In the genomic region with DNA sequence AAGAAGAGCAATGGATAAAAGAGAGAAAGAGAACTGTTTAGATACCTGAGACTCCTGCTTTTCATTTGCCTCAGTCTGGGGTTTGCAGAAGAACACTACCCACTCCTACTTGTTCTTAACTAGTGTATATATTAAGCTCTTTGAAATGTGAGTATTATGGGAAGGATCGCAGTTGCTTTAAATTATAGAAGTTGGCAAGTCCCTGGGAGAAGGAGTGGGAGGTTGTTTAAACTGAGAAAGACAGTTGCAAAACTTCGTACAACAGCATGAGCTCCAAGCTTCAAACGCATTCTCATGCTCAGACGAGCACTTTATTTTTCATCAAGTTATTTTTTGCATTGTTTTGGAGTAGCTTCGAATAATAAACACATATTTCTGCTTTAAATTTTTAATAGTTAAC, we compare ENCODE assay signal across 20 cellular contexts.
DNase-seq lines count a peak whose midpoint lies in the region; ATAC-seq and TF ChIP-seq lines count a peak whose summit lies in the region.
"Had no signal": no experiment of that assay in that cellular context is flagged by ENCODE, and none has a peak within 500 bp of the region (broad histone marks: within the 10 kb centered on the region; RNA-seq: fewer than 3 reads in every experiment).

No MANE protein-coding gene starts in this region.

- no peak for TF ChIP-seq POLR2A in ovary (IDR thresholded peaks at IDR 0.05)
- no peak for TF ChIP-seq POLR2A in transverse colon (IDR thresholded peaks at IDR 0.05)

- no peak for TF ChIP-seq EP300 in ovary (IDR thresholded peaks at IDR 0.05)
- no peak for TF ChIP-seq EP300 in transverse colon (IDR thresholded peaks at IDR 0.05; ENCODE audit: low read depth)

- ATAC-seq in SK-N-SH treated with all-trans-retinoic acid at 6 μM for 48 hours = no peak
- ATAC-seq: activated T-cell treated with anti-CD3 and anti-CD28 coated beads, Interleukin-2, amount 50 U/mL, for 72 hours; gastrocnemius medialis; GM12878; right lobe of liver had no signal

- DNase-seq in cardiac fibroblast (ENCODE audit: low read depth in 2 of 2) (peak; percentile 8 to 28), fibroblast of peridontal ligament (ENCODE audit: extremely low read depth) (peak; percentile 86), ovary (no peak), transverse colon (no peak), NCI-H69 (lab: John Stamatoyannopoulos, UW) (no peak)
- no peak for DNase-seq in activated T-helper 1 cell treated with anti-CD3 and anti-CD28 coated beads, Interleukin-12 subunit alpha, Interleukin-12 subunit beta, Interleukin-2, Interleukin-4 antibody, amounts not matched to agents 30 ng/mL and 10 ng/mL and 1 ng/mL, durations not matched to agents 14 hours and 24 hours and 36 hours (ENCODE audit: low spot score)
- DNase-seq: activated CD4-positive, alpha-beta T cell treated with anti-CD3 and anti-CD28 coated beads for 1 hour; activated naive CD4-positive, alpha-beta T cell treated with anti-CD3 and anti-CD28 coated beads, Interleukin-2, amount 50 U/mL, for 16 hours; activated T-cell treated with anti-CD3 and anti-CD28 coated beads, Interleukin-2, amount 50 U/mL, for 72 hours; DMS79; gastrocnemius medialis; MM.1S; NCI-H146; NCI-H2171 treated with DMSO at 0.1 percent for 48 hours; NCI-H526 treated with DMSO at 0.1 percent for 48 hours; right lobe of liver; thyroid gland had no signal

- no peaks in the 10 kb centered on the region for H3K9me3 ChIP-seq in ovary
- H3K9me3 ChIP-seq in transverse colon = no peaks in the 10 kb centered on the region
- H3K9me3 ChIP-seq: gastrocnemius medialis, right lobe of liver, thyroid gland had no signal

- H3K4me3 ChIP-seq in cardiac fibroblast (replicated peaks in 1 of 2; ENCODE audit: low read depth in 2 of 2, low read length in 2 of 2) (no peak overlapping the region), ovary (peak overlapping the region; percentile 24), transverse colon (peak overlapping the region in 3 of 4 donors; percentile 6 to 18 (median 15))
- H3K4me3 ChIP-seq: gastrocnemius medialis, GM12878, right lobe of liver, thyroid gland had no signal

- H3K36me3 ChIP-seq in ovary (no peaks in the 10 kb centered on the region), transverse colon (no peaks in the 10 kb centered on the region)
- H3K36me3 ChIP-seq: gastrocnemius medialis, right lobe of liver, thyroid gland had no signal

- H3K27me3 ChIP-seq in ovary (no peaks in the 10 kb centered on the region), transverse colon (no peaks in the 10 kb centered on the region)
- H3K27me3 ChIP-seq: gastrocnemius medialis, right lobe of liver, thyroid gland had no signal

- H3K4me1 ChIP-seq in ovary (ENCODE audit: insufficient read depth) (peaks cover 15% of the 10 kb centered on the region), transverse colon (no peaks in the 10 kb centered on the region)
- H3K4me1 ChIP-seq: gastrocnemius medialis, right lobe of liver, thyroid gland had no signal

- H3K27me3 Mint-ChIP-seq in activated T-helper 1 cell treated with anti-CD3 and anti-CD28 coated beads, Interleukin-12 subunit alpha, Interleukin-12 subunit beta, Interleukin-2, Interleukin-4 antibody, amounts not matched to agents 30 ng/mL and 10 ng/mL and 1 ng/mL, durations not matched to agents 14 hours and 24 hours and 36 hours (ENCODE audit: insufficient read depth) = peaks cover 8% of the 10 kb centered on the region

- TF ChIP-seq CTCF in cardiac fibroblast (IDR thresholded peaks at IDR 0.05; ENCODE audit: low read depth, low read length) (no peak), ovary (IDR thresholded peaks at IDR 0.05) (no peak), transverse colon (IDR thresholded peaks at IDR 0.05) (no peak)

- H3K36me3 Mint-ChIP-seq in activated T-helper 1 cell treated with anti-CD3 and anti-CD28 coated beads, Interleukin-12 subunit alpha, Interleukin-12 subunit beta, Interleukin-2, Interleukin-4 antibody, amounts not matched to agents 30 ng/mL and 10 ng/mL and 1 ng/mL, durations not matched to agents 14 hours and 24 hours and 36 hours (ENCODE audit: low read depth) = no peaks in the 10 kb centered on the region

- intact Hi-C loops in ovary (cut with DNase I) (no loop called here), transverse colon (cut with DNase I; ENCODE audit: low total_unique reads) (no loop called here)
- intact Hi-C loops in activated T-helper 1 cell treated with anti-CD3 and anti-CD28 coated beads, Interleukin-12 subunit alpha, Interleukin-12 subunit beta, Interleukin-2, Interleukin-4 antibody, amounts not matched to agents 30 ng/mL and 10 ng/mL and 1 ng/mL, durations not matched to agents 14 hours and 24 hours and 36 hours (cut with micrococcal nuclease) = no loop called here

- no peaks in the 10 kb centered on the region for H3K4me1 Mint-ChIP-seq in activated T-helper 1 cell treated with anti-CD3 and anti-CD28 coated beads, Interleukin-12 subunit alpha, Interleukin-12 subunit beta, Interleukin-2, Interleukin-4 antibody, amounts not matched to agents 30 ng/mL and 10 ng/mL and 1 ng/mL, durations not matched to agents 14 hours and 24 hours and 36 hours (ENCODE audit: low read depth)

- no peak overlapping the region for H3K4me3 Mint-ChIP-seq in activated T-helper 1 cell treated with anti-CD3 and anti-CD28 coated beads, Interleukin-12 subunit alpha, Interleukin-12 subunit beta, Interleukin-2, Interleukin-4 antibody, amounts not matched to agents 30 ng/mL and 10 ng/mL and 1 ng/mL, durations not matched to agents 14 hours and 24 hours and 36 hours
- H3K4me3 Mint-ChIP-seq: activated T-cell treated with anti-CD3 and anti-CD28 coated beads, Interleukin-2, amount 50 U/mL, for 72 hours had no signal

- no peak overlapping the region for H3K27ac ChIP-seq in ovary
- peak overlapping the region; percentile 7 to 48 (median 33) for H3K27ac ChIP-seq in transverse colon
- H3K27ac ChIP-seq: gastrocnemius medialis, HL-60, right lobe of liver, thyroid gland had no signal

- in situ Hi-C loops in transverse colon (cut with MboI; ENCODE audit: low pct_ligation_motif_present in 1 of 4, low pct_unique_long_range_greater_than_20kb in 1 of 4, low sequenced_read_pairs in 3 of 4) = no loop called here

- no peaks in the 10 kb centered on the region for H3K9me3 Mint-ChIP-seq in activated T-helper 1 cell treated with anti-CD3 and anti-CD28 coated beads, Interleukin-12 subunit alpha, Interleukin-12 subunit beta, Interleukin-2, Interleukin-4 antibody, amounts not matched to agents 30 ng/mL and 10 ng/mL and 1 ng/mL, durations not matched to agents 14 hours and 24 hours and 36 hours

- H3K27ac Mint-ChIP-seq in activated T-helper 1 cell treated with anti-CD3 and anti-CD28 coated beads, Interleukin-12 subunit alpha, Interleukin-12 subunit beta, Interleukin-2, Interleukin-4 antibody, amounts not matched to agents 30 ng/mL and 10 ng/mL and 1 ng/mL, durations not matched to agents 14 hours and 24 hours and 36 hours = no peak overlapping the region
- H3K27ac Mint-ChIP-seq: activated T-cell treated with anti-CD3 and anti-CD28 coated beads, Interleukin-2, amount 50 U/mL, for 72 hours had no signal

- 3 to 13% (median 7%) methylated on average over 5 of the region's 5 CpGs for WGBS in ovary, 3 donors
- 53 to 54% methylated on average over 5 of the region's 5 CpGs for WGBS in transverse colon (ENCODE audit: low coverage in 1 of 2), 2 donors

TF ChIP-seq in SK-N-SH treated with all-trans-retinoic acid at 6 μM for 48 hours, 23 proteins besides CTCF, POLR2A, EP300 and RAD21:
- TF ChIP-seq ZFP3 (CRISPR knock-in tag; IDR thresholded peaks at IDR 0.05) = no peak

Comparison
In these comparisons a context has a peak if more than half of its experiments do, and no peak if none do; other contexts are left out.
1. DNase-seq: peak in cardiac fibroblast (2 of 2) and fibroblast of peridontal ligament (single experiment); none in ovary (0 of 5), transverse colon (single experiment), NCI-H69 (single experiment) and activated T-helper 1 cell treated with anti-CD3 and anti-CD28 coated beads, Interleukin-12 subunit alpha, Interleukin-12 subunit beta, Interleukin-2, Interleukin-4 antibody, amounts not matched to agents 30 ng/mL and 10 ng/mL and 1 ng/mL, durations not matched to agents 14 hours and 24 hours and 36 hours (single experiment).
2. H3K4me3 ChIP-seq: peak in ovary (single experiment) and transverse colon (3 of 4); none in cardiac fibroblast (0 of 2).
3. H3K27ac ChIP-seq: peak in transverse colon (4 of 4); none in ovary (0 of 2).